2 cellular contexts compared by ENCODE assay signal in the genomic region with DNA sequence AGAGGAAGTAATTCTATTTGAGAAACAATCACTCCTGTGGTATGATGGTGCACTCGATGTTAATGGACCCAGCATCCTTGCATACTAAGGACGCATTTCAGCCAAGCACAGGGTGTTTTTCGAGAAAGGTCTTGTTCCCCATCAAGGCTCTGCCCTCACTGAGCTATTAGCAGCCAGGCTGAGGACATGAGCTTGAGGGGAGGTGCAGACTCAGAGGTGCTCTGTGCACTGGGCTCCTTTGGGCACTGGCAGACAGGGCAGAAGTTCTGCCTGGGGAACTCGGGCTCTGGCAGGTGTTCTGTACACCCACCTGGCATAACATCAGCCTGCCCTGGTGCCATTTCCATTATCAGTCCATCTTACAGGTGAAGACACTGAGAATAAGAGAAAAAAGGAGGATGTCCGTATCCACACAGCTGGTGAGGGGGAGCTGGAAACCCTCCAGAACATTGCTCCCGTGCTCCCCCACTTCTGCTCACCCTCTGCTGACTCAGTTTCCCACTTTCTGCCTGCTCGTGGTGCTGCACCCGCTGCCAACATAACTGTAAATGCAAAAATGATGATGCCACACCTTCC.
TF ChIP-seq lines count a peak whose summit lies in the region.

No MANE protein-coding gene starts in this region.

TF ChIP-seq in SK-N-SH, 30 proteins besides CTCF, POLR2A, EP300 and RAD21 (continued from another document):
- TF ChIP-seq FOXJ3 (CRISPR knock-in tag; IDR thresholded peaks at IDR 0.05) (no peak), MEF2A (IDR thresholded peaks at IDR 0.05; ENCODE audit: borderline replicate concordance, low read depth) (no peak), FOSL2 (IDR thresholded peaks at IDR 0.05; ENCODE audit: borderline replicate concordance, low read depth) (no peak), RXRA (IDR thresholded peaks at IDR 0.05; ENCODE audit: borderline replicate concordance, low read depth) (no peak), ELF1 (IDR thresholded peaks at IDR 0.05) (no peak)
- TF ChIP-seq, protein P1, sequence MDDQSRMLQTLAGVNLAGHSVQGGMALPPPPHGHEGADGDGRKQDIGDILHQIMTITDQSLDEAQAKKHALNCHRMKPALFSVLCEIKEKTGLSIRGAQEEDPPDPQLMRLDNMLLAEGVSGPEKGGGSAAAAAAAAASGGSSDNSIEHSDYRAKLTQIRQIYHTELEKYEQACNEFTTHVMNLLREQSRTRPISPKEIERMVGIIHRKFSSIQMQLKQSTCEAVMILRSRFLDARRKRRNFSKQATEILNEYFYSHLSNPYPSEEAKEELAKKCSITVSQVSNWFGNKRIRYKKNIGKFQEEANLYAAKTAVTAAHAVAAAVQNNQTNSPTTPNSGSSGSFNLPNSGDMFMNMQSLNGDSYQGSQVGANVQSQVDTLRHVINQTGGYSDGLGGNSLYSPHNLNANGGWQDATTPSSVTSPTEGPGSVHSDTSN (IDR thresholded peaks at IDR 0.05): no peak
- TF ChIP-seq, protein P2, sequence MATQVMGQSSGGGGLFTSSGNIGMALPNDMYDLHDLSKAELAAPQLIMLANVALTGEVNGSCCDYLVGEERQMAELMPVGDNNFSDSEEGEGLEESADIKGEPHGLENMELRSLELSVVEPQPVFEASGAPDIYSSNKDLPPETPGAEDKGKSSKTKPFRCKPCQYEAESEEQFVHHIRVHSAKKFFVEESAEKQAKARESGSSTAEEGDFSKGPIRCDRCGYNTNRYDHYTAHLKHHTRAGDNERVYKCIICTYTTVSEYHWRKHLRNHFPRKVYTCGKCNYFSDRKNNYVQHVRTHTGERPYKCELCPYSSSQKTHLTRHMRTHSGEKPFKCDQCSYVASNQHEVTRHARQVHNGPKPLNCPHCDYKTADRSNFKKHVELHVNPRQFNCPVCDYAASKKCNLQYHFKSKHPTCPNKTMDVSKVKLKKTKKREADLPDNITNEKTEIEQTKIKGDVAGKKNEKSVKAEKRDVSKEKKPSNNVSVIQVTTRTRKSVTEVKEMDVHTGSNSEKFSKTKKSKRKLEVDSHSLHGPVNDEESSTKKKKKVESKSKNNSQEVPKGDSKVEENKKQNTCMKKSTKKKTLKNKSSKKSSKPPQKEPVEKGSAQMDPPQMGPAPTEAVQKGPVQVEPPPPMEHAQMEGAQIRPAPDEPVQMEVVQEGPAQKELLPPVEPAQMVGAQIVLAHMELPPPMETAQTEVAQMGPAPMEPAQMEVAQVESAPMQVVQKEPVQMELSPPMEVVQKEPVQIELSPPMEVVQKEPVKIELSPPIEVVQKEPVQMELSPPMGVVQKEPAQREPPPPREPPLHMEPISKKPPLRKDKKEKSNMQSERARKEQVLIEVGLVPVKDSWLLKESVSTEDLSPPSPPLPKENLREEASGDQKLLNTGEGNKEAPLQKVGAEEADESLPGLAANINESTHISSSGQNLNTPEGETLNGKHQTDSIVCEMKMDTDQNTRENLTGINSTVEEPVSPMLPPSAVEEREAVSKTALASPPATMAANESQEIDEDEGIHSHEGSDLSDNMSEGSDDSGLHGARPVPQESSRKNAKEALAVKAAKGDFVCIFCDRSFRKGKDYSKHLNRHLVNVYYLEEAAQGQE (IDR thresholded peaks at IDR 0.05; ENCODE audit: low read depth, low read length): no peak
- TF ChIP-seq, protein P3, sequence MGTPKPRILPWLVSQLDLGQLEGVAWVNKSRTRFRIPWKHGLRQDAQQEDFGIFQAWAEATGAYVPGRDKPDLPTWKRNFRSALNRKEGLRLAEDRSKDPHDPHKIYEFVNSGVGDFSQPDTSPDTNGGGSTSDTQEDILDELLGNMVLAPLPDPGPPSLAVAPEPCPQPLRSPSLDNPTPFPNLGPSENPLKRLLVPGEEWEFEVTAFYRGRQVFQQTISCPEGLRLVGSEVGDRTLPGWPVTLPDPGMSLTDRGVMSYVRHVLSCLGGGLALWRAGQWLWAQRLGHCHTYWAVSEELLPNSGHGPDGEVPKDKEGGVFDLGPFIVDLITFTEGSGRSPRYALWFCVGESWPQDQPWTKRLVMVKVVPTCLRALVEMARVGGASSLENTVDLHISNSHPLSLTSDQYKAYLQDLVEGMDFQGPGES (IDR thresholded peaks at IDR 0.05; ENCODE audit: low read depth, low read length): no peak
- TF ChIP-seq, protein P4, sequence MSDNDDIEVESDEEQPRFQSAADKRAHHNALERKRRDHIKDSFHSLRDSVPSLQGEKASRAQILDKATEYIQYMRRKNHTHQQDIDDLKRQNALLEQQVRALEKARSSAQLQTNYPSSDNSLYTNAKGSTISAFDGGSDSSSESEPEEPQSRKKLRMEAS (IDR thresholded peaks at IDR 0.05; ENCODE audit: low read depth): no peak
- TF ChIP-seq, protein P5, sequence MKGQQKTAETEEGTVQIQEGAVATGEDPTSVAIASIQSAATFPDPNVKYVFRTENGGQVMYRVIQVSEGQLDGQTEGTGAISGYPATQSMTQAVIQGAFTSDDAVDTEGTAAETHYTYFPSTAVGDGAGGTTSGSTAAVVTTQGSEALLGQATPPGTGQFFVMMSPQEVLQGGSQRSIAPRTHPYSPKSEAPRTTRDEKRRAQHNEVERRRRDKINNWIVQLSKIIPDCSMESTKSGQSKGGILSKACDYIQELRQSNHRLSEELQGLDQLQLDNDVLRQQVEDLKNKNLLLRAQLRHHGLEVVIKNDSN (IDR thresholded peaks at IDR 0.05; ENCODE audit: borderline replicate concordance, low read depth): no peak

TF ChIP-seq in SK-N-SH treated with all-trans-retinoic acid at 6 μM for 48 hours, 23 proteins besides CTCF, POLR2A, EP300 and RAD21 (continued from another document):
- TF ChIP-seq, protein P6, sequence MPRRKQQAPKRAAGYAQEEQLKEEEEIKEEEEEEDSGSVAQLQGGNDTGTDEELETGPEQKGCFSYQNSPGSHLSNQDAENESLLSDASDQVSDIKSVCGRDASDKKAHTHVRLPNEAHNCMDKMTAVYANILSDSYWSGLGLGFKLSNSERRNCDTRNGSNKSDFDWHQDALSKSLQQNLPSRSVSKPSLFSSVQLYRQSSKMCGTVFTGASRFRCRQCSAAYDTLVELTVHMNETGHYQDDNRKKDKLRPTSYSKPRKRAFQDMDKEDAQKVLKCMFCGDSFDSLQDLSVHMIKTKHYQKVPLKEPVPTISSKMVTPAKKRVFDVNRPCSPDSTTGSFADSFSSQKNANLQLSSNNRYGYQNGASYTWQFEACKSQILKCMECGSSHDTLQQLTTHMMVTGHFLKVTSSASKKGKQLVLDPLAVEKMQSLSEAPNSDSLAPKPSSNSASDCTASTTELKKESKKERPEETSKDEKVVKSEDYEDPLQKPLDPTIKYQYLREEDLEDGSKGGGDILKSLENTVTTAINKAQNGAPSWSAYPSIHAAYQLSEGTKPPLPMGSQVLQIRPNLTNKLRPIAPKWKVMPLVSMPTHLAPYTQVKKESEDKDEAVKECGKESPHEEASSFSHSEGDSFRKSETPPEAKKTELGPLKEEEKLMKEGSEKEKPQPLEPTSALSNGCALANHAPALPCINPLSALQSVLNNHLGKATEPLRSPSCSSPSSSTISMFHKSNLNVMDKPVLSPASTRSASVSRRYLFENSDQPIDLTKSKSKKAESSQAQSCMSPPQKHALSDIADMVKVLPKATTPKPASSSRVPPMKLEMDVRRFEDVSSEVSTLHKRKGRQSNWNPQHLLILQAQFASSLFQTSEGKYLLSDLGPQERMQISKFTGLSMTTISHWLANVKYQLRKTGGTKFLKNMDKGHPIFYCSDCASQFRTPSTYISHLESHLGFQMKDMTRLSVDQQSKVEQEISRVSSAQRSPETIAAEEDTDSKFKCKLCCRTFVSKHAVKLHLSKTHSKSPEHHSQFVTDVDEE (CRISPR knock-in tag; IDR thresholded peaks at IDR 0.05): no peak
- TF ChIP-seq ZNF565 (CRISPR knock-in tag; conservative IDR thresholded peaks at IDR 0.05; ENCODE audit: low read depth): no peak
- no peak for TF ChIP-seq SNAI2 (CRISPR knock-in tag; IDR thresholded peaks at IDR 0.05)
- TF ChIP-seq, protein P7, sequence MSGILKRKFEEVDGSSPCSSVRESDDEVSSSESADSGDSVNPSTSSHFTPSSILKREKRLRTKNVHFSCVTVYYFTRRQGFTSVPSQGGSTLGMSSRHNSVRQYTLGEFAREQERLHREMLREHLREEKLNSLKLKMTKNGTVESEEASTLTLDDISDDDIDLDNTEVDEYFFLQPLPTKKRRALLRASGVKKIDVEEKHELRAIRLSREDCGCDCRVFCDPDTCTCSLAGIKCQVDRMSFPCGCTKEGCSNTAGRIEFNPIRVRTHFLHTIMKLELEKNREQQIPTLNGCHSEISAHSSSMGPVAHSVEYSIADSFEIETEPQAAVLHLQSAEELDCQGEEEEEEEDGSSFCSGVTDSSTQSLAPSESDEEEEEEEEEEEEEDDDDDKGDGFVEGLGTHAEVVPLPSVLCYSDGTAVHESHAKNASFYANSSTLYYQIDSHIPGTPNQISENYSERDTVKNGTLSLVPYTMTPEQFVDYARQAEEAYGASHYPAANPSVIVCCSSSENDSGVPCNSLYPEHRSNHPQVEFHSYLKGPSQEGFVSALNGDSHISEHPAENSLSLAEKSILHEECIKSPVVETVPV (CRISPR knock-in tag; IDR thresholded peaks at IDR 0.05): no peak
- TF ChIP-seq ZNF70 (CRISPR knock-in tag; IDR thresholded peaks at IDR 0.05): no peak
- no peak for TF ChIP-seq ESRRG (CRISPR knock-in tag; IDR thresholded peaks at IDR 0.05)
- no peak for TF ChIP-seq ARNTL (CRISPR knock-in tag; IDR thresholded peaks at IDR 0.05; ENCODE audit: borderline replicate concordance, low read depth)
- TF ChIP-seq, protein P8, sequence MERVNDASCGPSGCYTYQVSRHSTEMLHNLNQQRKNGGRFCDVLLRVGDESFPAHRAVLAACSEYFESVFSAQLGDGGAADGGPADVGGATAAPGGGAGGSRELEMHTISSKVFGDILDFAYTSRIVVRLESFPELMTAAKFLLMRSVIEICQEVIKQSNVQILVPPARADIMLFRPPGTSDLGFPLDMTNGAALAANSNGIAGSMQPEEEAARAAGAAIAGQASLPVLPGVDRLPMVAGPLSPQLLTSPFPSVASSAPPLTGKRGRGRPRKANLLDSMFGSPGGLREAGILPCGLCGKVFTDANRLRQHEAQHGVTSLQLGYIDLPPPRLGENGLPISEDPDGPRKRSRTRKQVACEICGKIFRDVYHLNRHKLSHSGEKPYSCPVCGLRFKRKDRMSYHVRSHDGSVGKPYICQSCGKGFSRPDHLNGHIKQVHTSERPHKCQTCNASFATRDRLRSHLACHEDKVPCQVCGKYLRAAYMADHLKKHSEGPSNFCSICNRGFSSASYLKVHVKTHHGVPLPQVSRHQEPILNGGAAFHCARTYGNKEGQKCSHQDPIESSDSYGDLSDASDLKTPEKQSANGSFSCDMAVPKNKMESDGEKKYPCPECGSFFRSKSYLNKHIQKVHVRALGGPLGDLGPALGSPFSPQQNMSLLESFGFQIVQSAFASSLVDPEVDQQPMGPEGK (CRISPR knock-in tag; IDR thresholded peaks at IDR 0.05; ENCODE audit: borderline replicate concordance): no peak
- TF ChIP-seq OSR1 (CRISPR knock-in tag; IDR thresholded peaks at IDR 0.05): no peak
- no peak for TF ChIP-seq ZFP3 (CRISPR knock-in tag; IDR thresholded peaks at IDR 0.05)
- TF ChIP-seq ZNF8 (CRISPR knock-in tag; IDR thresholded peaks at IDR 0.05): no peak
- no peak for TF ChIP-seq RARB (CRISPR knock-in tag; IDR thresholded peaks at IDR 0.05)
